Comparison of ENCODE assay signal across 8 cellular contexts in the genomic region with DNA sequence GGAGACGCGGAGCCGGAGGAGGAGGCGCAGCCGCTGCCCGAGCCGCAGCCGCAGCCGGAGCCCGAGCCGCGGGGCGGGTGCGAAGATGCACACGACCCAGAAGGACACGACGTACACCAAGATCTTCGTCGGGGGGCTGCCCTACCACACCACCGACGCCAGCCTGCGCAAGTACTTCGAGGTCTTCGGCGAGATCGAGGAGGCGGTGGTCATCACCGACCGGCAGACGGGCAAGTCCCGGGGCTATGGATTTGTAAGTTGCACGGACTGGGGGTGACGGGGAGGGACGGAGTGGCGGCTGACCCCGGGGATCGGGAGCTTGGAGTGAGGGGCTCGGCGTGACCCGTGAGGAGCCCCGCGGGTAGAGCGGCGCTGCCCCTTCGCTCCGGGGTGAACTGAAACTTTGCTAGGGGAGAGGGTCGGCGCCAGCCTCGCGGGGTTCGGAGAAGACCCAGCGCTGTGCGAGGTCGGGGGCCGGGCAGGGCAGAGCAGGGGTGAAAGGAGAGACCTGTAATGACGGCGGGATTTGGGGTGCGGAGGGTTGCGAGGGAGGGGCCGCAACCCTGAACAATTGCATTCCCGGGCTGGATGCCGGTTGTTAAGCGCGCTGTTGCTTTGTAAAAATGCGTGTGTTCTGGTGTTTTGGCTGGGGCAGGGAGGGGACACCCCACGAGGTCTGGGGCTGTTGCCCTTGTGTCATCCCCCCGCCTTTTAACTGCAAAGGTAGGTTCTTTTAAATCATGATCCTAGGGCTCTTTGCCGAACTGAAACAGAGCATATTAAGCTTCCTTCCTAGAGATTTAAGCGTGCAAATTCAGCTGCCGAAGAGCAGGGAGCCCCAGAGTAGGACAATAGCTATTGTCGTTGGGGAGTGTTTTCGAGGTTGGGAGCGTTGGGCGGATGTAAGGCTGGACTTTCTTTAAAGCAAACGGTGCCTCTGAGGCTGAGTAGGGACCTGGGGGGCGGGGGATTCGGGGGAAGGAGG. TPM values are rescaled to one million over a fixed set of nuclear protein-coding genes. Genes with fewer than 3 reads are reported as not detected.
DNase-seq lines count a peak whose midpoint lies in the region; ATAC-seq, FAIRE-seq and TF ChIP-seq lines count a peak whose summit lies in the region.

No MANE protein-coding gene starts in this region.

- H3K36me3 ChIP-seq in CD4-positive, CD25-positive, alpha-beta regulatory T cell (ENCODE audit: control insufficient read depth, insufficient read depth, low read length): no peaks in the 10 kb centered on the region
- H3K36me3 ChIP-seq in bronchial epithelial cell (ENCODE audit: control insufficient read depth, insufficient read depth, low read length): no peaks in the 10 kb centered on the region

- no peaks in the 10 kb centered on the region for H3K9me3 ChIP-seq in CD4-positive, CD25-positive, alpha-beta regulatory T cell (ENCODE audit: control insufficient read depth in 2 of 2, low read length in 2 of 2)

- no peaks in the 10 kb centered on the region for H3K36me3 Mint-ChIP-seq in CD4-positive, CD25-positive, alpha-beta regulatory T cell
- H3K36me3 Mint-ChIP-seq in IgD-negative memory B cell: no peaks in the 10 kb centered on the region
- H3K36me3 Mint-ChIP-seq in stimulated activated naive B cell treated with anti-CD40 and anti-IgM and Interleukin-4, amounts not matched to agents 10 μg/mL and 1 μg/mL and 100 μg/mL, for 72 hours: peaks cover 0 to 2% of the 10 kb centered on the region in 2 donors

- H3K9me3 Mint-ChIP-seq in CD4-positive, CD25-positive, alpha-beta regulatory T cell: peaks cover 0 to 2% (median 0%) of the 10 kb centered on the region in 7 donors
- H3K9me3 Mint-ChIP-seq in IgD-negative memory B cell: peaks cover 0 to 4% (median 2%) of the 10 kb centered on the region in 3 donors
- H3K9me3 Mint-ChIP-seq in stimulated activated naive B cell treated with anti-CD40 and anti-IgM and Interleukin-4, amounts not matched to agents 10 μg/mL and 1 μg/mL and 100 μg/mL, for 72 hours: no peaks in the 10 kb centered on the region

- no peak overlapping the region for H3K27ac ChIP-seq in CD4-positive, CD25-positive, alpha-beta regulatory T cell (ENCODE audit: insufficient read depth, low read length, poor library complexity, severe bottlenecking)

- peak in 1 of 2 donors; percentile 31 for ATAC-seq in CD4-positive, CD25-positive, alpha-beta regulatory T cell (ENCODE audit: low read depth in 2 of 2)
- peak; percentile 45 for ATAC-seq in left lobe of liver
- peak; percentile 22 to 25 for ATAC-seq in stimulated activated naive B cell treated with anti-CD40 and anti-IgM and Interleukin-4, amounts not matched to agents 10 μg/mL and 1 μg/mL and 100 μg/mL, for 72 hours (replicated peaks)
- no peak for ATAC-seq in GM21360 (IDR thresholded peaks at IDR 0.05; ENCODE audit: unreplicated experiment)

- no peak overlapping the region for H3K4me3 ChIP-seq in CD4-positive, CD25-positive, alpha-beta regulatory T cell (ENCODE audit: low read depth, low read length)
- H3K4me3 ChIP-seq in bronchial epithelial cell (ENCODE audit: low read depth, low read length): peak overlapping the region; percentile 59

- H3K4me1 Mint-ChIP-seq in CD4-positive, CD25-positive, alpha-beta regulatory T cell: peaks cover 0 to 13% (median 3%) of the 10 kb centered on the region in 4 donors
- H3K4me1 Mint-ChIP-seq in IgD-negative memory B cell: peaks cover 0 to 7% (median 1%) of the 10 kb centered on the region in 3 donors
- peaks cover 9 to 21% of the 10 kb centered on the region in 2 donors for H3K4me1 Mint-ChIP-seq in stimulated activated naive B cell treated with anti-CD40 and anti-IgM and Interleukin-4, amounts not matched to agents 10 μg/mL and 1 μg/mL and 100 μg/mL, for 72 hours

- peaks cover 34% of the 10 kb centered on the region for H3K27me3 ChIP-seq in CD4-positive, CD25-positive, alpha-beta regulatory T cell (ENCODE audit: control insufficient read depth, insufficient read depth, low read length)
- H3K27me3 ChIP-seq in bronchial epithelial cell (ENCODE audit: control insufficient read depth, insufficient read depth, low read length): no peaks in the 10 kb centered on the region

- TF ChIP-seq CTCF in bronchial epithelial cell (IDR thresholded peaks at IDR 0.05; ENCODE audit: insufficient read depth, low read length, severe bottlenecking): no peak
- no peak for TF ChIP-seq CTCF in GM10266 (IDR thresholded peaks at IDR 0.05; ENCODE audit: control insufficient read depth, insufficient read depth, low read depth, missing control alignments)

- H3K27ac Mint-ChIP-seq in CD4-positive, CD25-positive, alpha-beta regulatory T cell: no peak overlapping the region
- no peak overlapping the region for H3K27ac Mint-ChIP-seq in IgD-negative memory B cell
- H3K27ac Mint-ChIP-seq in stimulated activated naive B cell treated with anti-CD40 and anti-IgM and Interleukin-4, amounts not matched to agents 10 μg/mL and 1 μg/mL and 100 μg/mL, for 72 hours: peak overlapping the region; percentile 59

- peaks cover 16% of the 10 kb centered on the region for H3K4me1 ChIP-seq in CD4-positive, CD25-positive, alpha-beta regulatory T cell (ENCODE audit: control insufficient read depth, insufficient read depth, low read length, poor library complexity, severe bottlenecking)

- no peak for FAIRE-seq in bronchial epithelial cell (lab: Jason Lieb, UNC)

- peak overlapping the region; percentile 24 to 84 (median 72) for H3K4me3 Mint-ChIP-seq in CD4-positive, CD25-positive, alpha-beta regulatory T cell
- peak overlapping the region; percentile 66 to 88 (median 76) for H3K4me3 Mint-ChIP-seq in IgD-negative memory B cell
- H3K4me3 Mint-ChIP-seq in stimulated activated naive B cell treated with anti-CD40 and anti-IgM and Interleukin-4, amounts not matched to agents 10 μg/mL and 1 μg/mL and 100 μg/mL, for 72 hours: peak overlapping the region; percentile 77 to 83

- H3K27me3 Mint-ChIP-seq in CD4-positive, CD25-positive, alpha-beta regulatory T cell: peaks cover 53% of the 10 kb centered on the region
- H3K27me3 Mint-ChIP-seq in IgD-negative memory B cell: peaks cover 38% of the 10 kb centered on the region
- peaks cover 62 to 72% of the 10 kb centered on the region in 2 donors for H3K27me3 Mint-ChIP-seq in stimulated activated naive B cell treated with anti-CD40 and anti-IgM and Interleukin-4, amounts not matched to agents 10 μg/mL and 1 μg/mL and 100 μg/mL, for 72 hours

- DNase-seq in CD4-positive, CD25-positive, alpha-beta regulatory T cell: no peak
- no peak for DNase-seq in bronchial epithelial cell (ENCODE audit: low read depth)
- peak; percentile 44 for DNase-seq in left lobe of liver (ENCODE audit: low spot score)
- no peak for DNase-seq in stimulated activated naive B cell treated with anti-CD40 and anti-IgM and Interleukin-4, amounts not matched to agents 10 μg/mL and 1 μg/mL and 100 μg/mL, for 72 hours
- no peak for DNase-seq in AG08395 (ENCODE audit: low spot score)
- no peak for DNase-seq in GM10266 (ENCODE audit: extremely low spot score)

RNA-seq across cellular contexts. Expression of a gene that starts 0.6 kb away (rescaled TPM):
- total RNA-seq in CD4-positive, CD25-positive, alpha-beta regulatory T cell: not detected
- polyA plus RNA-seq in CD4-positive, CD25-positive, alpha-beta regulatory T cell: not detected
- polyA plus RNA-seq in IgD-negative memory B cell: not detected
- 0.13 and 0.26 TPM in 2 replicates for total RNA-seq in bronchial epithelial cell
- 0.05 TPM for total RNA-seq in left lobe of liver
